ENCODE assay signal across 1 cellular context in the genomic region with DNA sequence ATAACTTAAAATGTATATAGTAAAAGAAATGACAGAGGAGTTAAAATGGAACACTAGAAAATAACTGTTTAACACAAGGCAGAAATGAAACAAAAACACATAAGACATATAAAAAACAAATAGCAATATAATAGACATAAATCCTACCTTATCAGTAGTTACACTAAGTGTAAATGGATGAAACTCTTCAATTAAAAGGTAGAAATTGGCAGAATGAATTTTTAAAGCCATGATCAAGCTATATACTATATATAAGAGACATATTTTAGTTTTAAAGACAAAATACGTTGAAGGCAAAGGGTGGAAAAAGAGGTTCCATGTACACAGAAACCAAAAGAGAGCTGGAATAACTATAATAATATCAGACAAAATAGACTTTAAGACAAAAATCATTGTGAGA.
A peak's percentile ranks its signal among the peaks of the same experiment; 100 is the strongest.
TF ChIP-seq lines count a peak whose summit lies in the region.

No MANE protein-coding gene starts in this region.

TF ChIP-seq in K562, 482 proteins besides CTCF, POLR2A, EP300 and RAD21 (continued from another document):
- TF ChIP-seq, protein P1, sequence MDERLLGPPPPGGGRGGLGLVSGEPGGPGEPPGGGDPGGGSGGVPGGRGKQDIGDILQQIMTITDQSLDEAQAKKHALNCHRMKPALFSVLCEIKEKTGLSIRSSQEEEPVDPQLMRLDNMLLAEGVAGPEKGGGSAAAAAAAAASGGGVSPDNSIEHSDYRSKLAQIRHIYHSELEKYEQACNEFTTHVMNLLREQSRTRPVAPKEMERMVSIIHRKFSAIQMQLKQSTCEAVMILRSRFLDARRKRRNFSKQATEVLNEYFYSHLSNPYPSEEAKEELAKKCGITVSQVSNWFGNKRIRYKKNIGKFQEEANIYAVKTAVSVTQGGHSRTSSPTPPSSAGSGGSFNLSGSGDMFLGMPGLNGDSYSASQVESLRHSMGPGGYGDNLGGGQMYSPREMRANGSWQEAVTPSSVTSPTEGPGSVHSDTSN (CRISPR knock-in tag; IDR thresholded peaks at IDR 0.05; ENCODE audit: low read depth): no peak
- TF ChIP-seq, protein P1 (tag; conservative IDR thresholded peaks at IDR 0.05; ENCODE audit: low read depth): no peak
- TF ChIP-seq, protein P2, sequence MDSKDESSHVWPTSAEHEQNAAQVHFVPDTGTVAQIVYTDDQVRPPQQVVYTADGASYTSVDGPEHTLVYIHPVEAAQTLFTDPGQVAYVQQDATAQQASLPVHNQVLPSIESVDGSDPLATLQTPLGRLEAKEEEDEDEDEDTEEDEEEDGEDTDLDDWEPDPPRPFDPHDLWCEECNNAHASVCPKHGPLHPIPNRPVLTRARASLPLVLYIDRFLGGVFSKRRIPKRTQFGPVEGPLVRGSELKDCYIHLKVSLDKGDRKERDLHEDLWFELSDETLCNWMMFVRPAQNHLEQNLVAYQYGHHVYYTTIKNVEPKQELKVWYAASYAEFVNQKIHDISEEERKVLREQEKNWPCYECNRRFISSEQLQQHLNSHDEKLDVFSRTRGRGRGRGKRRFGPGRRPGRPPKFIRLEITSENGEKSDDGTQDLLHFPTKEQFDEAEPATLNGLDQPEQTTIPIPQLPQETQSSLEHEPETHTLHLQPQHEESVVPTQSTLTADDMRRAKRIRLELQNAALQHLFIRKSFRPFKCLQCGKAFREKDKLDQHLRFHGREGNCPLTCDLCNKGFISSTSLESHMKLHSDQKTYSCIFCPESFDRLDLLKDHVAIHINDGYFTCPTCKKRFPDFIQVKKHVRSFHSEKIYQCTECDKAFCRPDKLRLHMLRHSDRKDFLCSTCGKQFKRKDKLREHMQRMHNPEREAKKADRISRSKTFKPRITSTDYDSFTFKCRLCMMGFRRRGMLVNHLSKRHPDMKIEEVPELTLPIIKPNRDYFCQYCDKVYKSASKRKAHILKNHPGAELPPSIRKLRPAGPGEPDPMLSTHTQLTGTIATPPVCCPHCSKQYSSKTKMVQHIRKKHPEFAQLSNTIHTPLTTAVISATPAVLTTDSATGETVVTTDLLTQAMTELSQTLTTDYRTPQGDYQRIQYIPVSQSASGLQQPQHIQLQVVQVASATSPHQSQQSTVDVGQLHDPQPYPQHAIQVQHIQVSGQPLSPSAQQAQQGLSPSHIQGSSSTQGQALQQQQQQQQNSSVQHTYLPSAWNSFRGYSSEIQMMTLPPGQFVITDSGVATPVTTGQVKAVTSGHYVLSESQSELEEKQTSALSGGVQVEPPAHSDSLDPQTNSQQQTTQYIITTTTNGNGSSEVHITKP (IDR thresholded peaks at IDR 0.05; ENCODE audit: partially characterized antibody): no peak
- TF ChIP-seq RBM25 (IDR thresholded peaks at IDR 0.05; ENCODE audit: low read depth, low read length, severe bottlenecking) (peak; percentile 9), CEBPB (tag; IDR thresholded peaks at IDR 0.05) (no peak), KLF13 (tag; IDR thresholded peaks at IDR 0.05; ENCODE audit: borderline replicate concordance, low read depth) (no peak)
- TF ChIP-seq, protein P3, sequence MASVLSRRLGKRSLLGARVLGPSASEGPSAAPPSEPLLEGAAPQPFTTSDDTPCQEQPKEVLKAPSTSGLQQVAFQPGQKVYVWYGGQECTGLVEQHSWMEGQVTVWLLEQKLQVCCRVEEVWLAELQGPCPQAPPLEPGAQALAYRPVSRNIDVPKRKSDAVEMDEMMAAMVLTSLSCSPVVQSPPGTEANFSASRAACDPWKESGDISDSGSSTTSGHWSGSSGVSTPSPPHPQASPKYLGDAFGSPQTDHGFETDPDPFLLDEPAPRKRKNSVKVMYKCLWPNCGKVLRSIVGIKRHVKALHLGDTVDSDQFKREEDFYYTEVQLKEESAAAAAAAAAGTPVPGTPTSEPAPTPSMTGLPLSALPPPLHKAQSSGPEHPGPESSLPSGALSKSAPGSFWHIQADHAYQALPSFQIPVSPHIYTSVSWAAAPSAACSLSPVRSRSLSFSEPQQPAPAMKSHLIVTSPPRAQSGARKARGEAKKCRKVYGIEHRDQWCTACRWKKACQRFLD (CRISPR knock-in tag; IDR thresholded peaks at IDR 0.05): no peak
